In genomic region chr19:18373892-18374629, GRCh38 we compare ENCODE assay signal across 1 cellular context.
TF ChIP-seq lines count a peak whose summit lies in the region.

No MANE protein-coding gene starts in this region.

TF ChIP-seq in GM23338, 12 proteins besides CTCF, POLR2A, EP300 and RAD21:
- TF ChIP-seq ZNF462 (CRISPR knock-in tag; IDR thresholded peaks at IDR 0.05) = no peak
- 0 out of 2 replicates have a peak, but pooled peaks have one; percentile 18 for TF ChIP-seq POLR2AphosphoS5 (IDR thresholded peaks at IDR 0.05; ENCODE audit: low read depth)
- no peak for TF ChIP-seq ZNF331 (CRISPR knock-in tag; IDR thresholded peaks at IDR 0.05; ENCODE audit: low read depth)
- TF ChIP-seq ETS1 (IDR thresholded peaks at IDR 0.05) = peak; percentile 86; the same call in 1 of the 2 replicates
- no peak for TF ChIP-seq STAT1 (IDR thresholded peaks at IDR 0.05; ENCODE audit: unreplicated experiment)
- no peak for TF ChIP-seq ZNF114 (CRISPR knock-in tag; IDR thresholded peaks at IDR 0.05)
